8 cellular contexts compared by ENCODE assay signal in genomic region chr1:41726899-41727748, GRCh38.
DNase-seq lines count a peak whose midpoint lies in the region; ATAC-seq, FAIRE-seq and TF ChIP-seq lines count a peak whose summit lies in the region.

No MANE protein-coding gene starts in this region.

- H3K27ac Mint-ChIP-seq in nephron progenitor cell = peak overlapping the region; percentile 91

- DNase-seq in GF-D8 (lab: John Stamatoyannopoulos, UW) (peak; percentile 43), NCI-H2171 treated with DMSO at 0.1 percent for 48 hours (lab: John Stamatoyannopoulos, UW) (peak; percentile 87), K562 (ENCODE audit: extremely low read depth in 1 of 4, low spot score in 3 of 4) (peak in 1 of 4 experiments; percentile 7), nephron progenitor cell (no peak), GM19239 (ENCODE audit: insufficient read length, low spot score) (no peak), dedifferentiated amniotic fluid mesenchymal stem cell (ENCODE audit: extremely low spot score) (no peak)

- H3K9me3 Mint-ChIP-seq in nephron progenitor cell = no peaks in the 10 kb centered on the region

- no peak overlapping the region for H3K4me3 Mint-ChIP-seq in nephron progenitor cell

- FAIRE-seq in K562 (lab: Jason Lieb, UNC) (no peak), GM19239 (lab: Jason Lieb, UNC) (no peak)

- H3K27me3 ChIP-seq in K562 (ENCODE audit: control insufficient read depth in 2 of 2, insufficient read depth in 2 of 2, low read length in 2 of 2) = peaks cover 0 to 39% of the 10 kb centered on the region in 2 experiments; a peak in 1 of 5 replicates

- H3K4me3 ChIP-seq in K562 = no peak overlapping the region

- in situ Hi-C loops in K562 (cut with MboI) = no loop called here

- TF ChIP-seq RAD21 in K562 (CRISPR knock-in tag; conservative IDR thresholded peaks at IDR 0.05 in 1 of 2, IDR thresholded peaks at IDR 0.05 in 1 of 2) = no peak

- ATAC-seq in GM21515 (IDR thresholded peaks at IDR 0.05; ENCODE audit: unreplicated experiment) (peak; percentile 45), K562 (peak; percentile 55), HG03565 (IDR thresholded peaks at IDR 0.05; ENCODE audit: unreplicated experiment) (no peak)

- 3% methylated on average over 23 of the region's 24 CpGs for WGBS in K562 (ENCODE audit: insufficient coverage, low coverage, missing lambda C conversion rate)

- intact Hi-C loops in K562 (cut with micrococcal nuclease) = no loop called here

- no peak overlapping the region for H3K4me2 ChIP-seq in K562 (ENCODE audit: insufficient read depth, low read length)

- no peaks in the 10 kb centered on the region for H3K36me3 ChIP-seq in K562 (ENCODE audit: control insufficient read depth, insufficient read depth, low read length)

- 0 out of 2 replicates have a peak overlapping the region, but pooled peaks have one; percentile 9 for H2AFZ ChIP-seq in K562 (ENCODE audit: low read depth, low read length)

- H3K9ac ChIP-seq in K562 (ENCODE audit: insufficient read depth in 1 of 2, low read depth in 2 of 2, low read length in 2 of 2) = no peak overlapping the region

- no peak for TF ChIP-seq POLR2A in K562 (conservative IDR thresholded peaks at IDR 0.05)

- no peaks in the 10 kb centered on the region for H3K9me3 ChIP-seq in K562 (replicated peaks; ENCODE audit: control insufficient read depth, insufficient read depth, low read depth, low read length)

- POLR2A ChIA-PET in K562 (lab: Yijun Ruan, JAX) = interaction anchor here (1.3 kb wide), 1 partner anchor 17 kb away, joined by 3 read pairs; no protein-coding TSS in a partner anchor

- no peaks in the 10 kb centered on the region for H4K20me1 ChIP-seq in K562 (replicated peaks; ENCODE audit: control insufficient read depth, insufficient read depth, low read length)

- H3K4me1 ChIP-seq in K562 (replicated peaks in 1 of 2; ENCODE audit: control insufficient read depth in 2 of 2, insufficient read depth in 2 of 2, low read length in 2 of 2) = peaks cover 0 to 5% of the 10 kb centered on the region in 2 experiments; a peak in 1 of 5 replicates

- peaks cover 27% of the 10 kb centered on the region for H3K4me1 Mint-ChIP-seq in nephron progenitor cell

- no peaks in the 10 kb centered on the region for H3K36me3 Mint-ChIP-seq in nephron progenitor cell (ENCODE audit: low read depth)

- H3K27ac ChIP-seq in K562 (ENCODE audit: extremely low read depth, low read depth, low read length) = no peak overlapping the region

- CTCF ChIA-PET in K562 (lab: Yijun Ruan, JAX; ENCODE audit: low intra/inter-chr PET ratio) = no interaction called here

- H3K79me2 ChIP-seq in K562 (ENCODE audit: control insufficient read depth, insufficient read depth, low read length) = no peaks in the 10 kb centered on the region

- TF ChIP-seq CTCF in K562 (IDR thresholded peaks at IDR 0.05 in 2 of 3, conservative IDR thresholded peaks at IDR 0.05 in 1 of 3; ENCODE audit: insufficient read depth in 2 of 3, low read depth in 1 of 3, low read length in 3 of 3) (0 out of 6 replicates have a peak, but pooled peaks of 1 of the 3 experiments have one; percentile 6), nephron progenitor cell (IDR thresholded peaks at IDR 0.05) (no peak)

- TF ChIP-seq EP300 in K562 (IDR thresholded peaks at IDR 0.05; ENCODE audit: low read length) = no peak

- H3K9me1 ChIP-seq in K562 (ENCODE audit: control insufficient read depth, insufficient read depth, low read length) = no peaks in the 10 kb centered on the region

- no TSS peak for BruUV-seq in K562 (replicated peaks; lab: Mats Ljungman, UMichigan)

- H3K27me3 Mint-ChIP-seq in nephron progenitor cell (ENCODE audit: low read depth, poor library complexity) = peaks cover 13% of the 10 kb centered on the region

TF ChIP-seq in K562, 482 proteins besides CTCF, POLR2A, EP300 and RAD21:
- TF ChIP-seq, protein P1, sequence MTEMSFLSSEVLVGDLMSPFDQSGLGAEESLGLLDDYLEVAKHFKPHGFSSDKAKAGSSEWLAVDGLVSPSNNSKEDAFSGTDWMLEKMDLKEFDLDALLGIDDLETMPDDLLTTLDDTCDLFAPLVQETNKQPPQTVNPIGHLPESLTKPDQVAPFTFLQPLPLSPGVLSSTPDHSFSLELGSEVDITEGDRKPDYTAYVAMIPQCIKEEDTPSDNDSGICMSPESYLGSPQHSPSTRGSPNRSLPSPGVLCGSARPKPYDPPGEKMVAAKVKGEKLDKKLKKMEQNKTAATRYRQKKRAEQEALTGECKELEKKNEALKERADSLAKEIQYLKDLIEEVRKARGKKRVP (CRISPR knock-in tag; IDR thresholded peaks at IDR 0.05) = no peak
- TF ChIP-seq BHLHE40 (IDR thresholded peaks at IDR 0.05; ENCODE audit: low read length) (no peak), NR1H2 (CRISPR knock-in tag; IDR thresholded peaks at IDR 0.05) (no peak), ZNF436 (CRISPR knock-in tag; IDR thresholded peaks at IDR 0.05) (no peak), NONO (IDR thresholded peaks at IDR 0.05; ENCODE audit: low read depth in 2 of 2, low read length in 1 of 2) (no peak), HMGN3 (IDR thresholded peaks at IDR 0.05; ENCODE audit: borderline replicate concordance, extremely low read depth, insufficient read length, low read depth, low read length) (no peak), ZNF354B (CRISPR knock-in tag; IDR thresholded peaks at IDR 0.05) (no peak), POLR2AphosphoS2 (IDR thresholded peaks at IDR 0.05; ENCODE audit: low read length) (no peak), ASH1L (IDR thresholded peaks at IDR 0.05; ENCODE audit: borderline replicate concordance, low read depth, partially characterized antibody) (no peak), SMARCE1 (IDR thresholded peaks at IDR 0.05) (no peak), DACH1 (IDR thresholded peaks at IDR 0.05; ENCODE audit: partially characterized antibody) (no peak), NELFE (IDR thresholded peaks at IDR 0.05; ENCODE audit: insufficient read depth, insufficient read length) (no peak), CCNT2 (IDR thresholded peaks at IDR 0.05; ENCODE audit: borderline replicate concordance, extremely low read depth, insufficient read length, low read depth, low read length) (no peak), FOXK2 (conservative IDR thresholded peaks at IDR 0.05 in 1 of 2, IDR thresholded peaks at IDR 0.05 in 1 of 2; ENCODE audit: low read depth in 2 of 2) (no peak), ZSCAN32 (CRISPR knock-in tag; IDR thresholded peaks at IDR 0.05) (no peak), MEF2A (IDR thresholded peaks at IDR 0.05; ENCODE audit: control insufficient read depth, low read depth, low read length) (no peak)
- TF ChIP-seq, protein P2, sequence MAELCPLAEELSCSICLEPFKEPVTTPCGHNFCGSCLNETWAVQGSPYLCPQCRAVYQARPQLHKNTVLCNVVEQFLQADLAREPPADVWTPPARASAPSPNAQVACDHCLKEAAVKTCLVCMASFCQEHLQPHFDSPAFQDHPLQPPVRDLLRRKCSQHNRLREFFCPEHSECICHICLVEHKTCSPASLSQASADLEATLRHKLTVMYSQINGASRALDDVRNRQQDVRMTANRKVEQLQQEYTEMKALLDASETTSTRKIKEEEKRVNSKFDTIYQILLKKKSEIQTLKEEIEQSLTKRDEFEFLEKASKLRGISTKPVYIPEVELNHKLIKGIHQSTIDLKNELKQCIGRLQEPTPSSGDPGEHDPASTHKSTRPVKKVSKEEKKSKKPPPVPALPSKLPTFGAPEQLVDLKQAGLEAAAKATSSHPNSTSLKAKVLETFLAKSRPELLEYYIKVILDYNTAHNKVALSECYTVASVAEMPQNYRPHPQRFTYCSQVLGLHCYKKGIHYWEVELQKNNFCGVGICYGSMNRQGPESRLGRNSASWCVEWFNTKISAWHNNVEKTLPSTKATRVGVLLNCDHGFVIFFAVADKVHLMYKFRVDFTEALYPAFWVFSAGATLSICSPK (IDR thresholded peaks at IDR 0.05; ENCODE audit: borderline replicate concordance) = no peak

Comparison
In these comparisons a context has a peak if more than half of its experiments do, and no peak if none do; other contexts are left out.
1. DNase-seq: peak in GF-D8 (single experiment) and NCI-H2171 treated with DMSO at 0.1 percent for 48 hours (single experiment); none in nephron progenitor cell (single experiment), GM19239 (single experiment) and dedifferentiated amniotic fluid mesenchymal stem cell (single experiment).